Comparison of ENCODE assay signal across 25 cellular contexts in genomic region chr19:18749362-18750231, GRCh38. TPM values are rescaled to one million over a fixed set of nuclear protein-coding genes. Genes with fewer than 3 reads are reported as not detected.
"Had no signal": no experiment of that assay in that cellular context is flagged by ENCODE, and none has a peak within 500 bp of the region (broad histone marks: within the 10 kb centered on the region; RNA-seq: fewer than 3 reads in every experiment).

No MANE protein-coding gene starts in this region.

- H3K9me3 Mint-ChIP-seq: activated CD4-positive, alpha-beta T cell treated with anti-CD3 and anti-CD28 coated beads, Interleukin-2, amount 10 ng/mL, durations not matched to agents 7 days and 5 days; activated naive CD4-positive, alpha-beta T cell treated with anti-CD3 and anti-CD28 coated beads, Interleukin-2, amount 50 U/mL, for 24 hours; memory B cell; type B pancreatic cell had no signal

- H3K9me3 ChIP-seq: body of pancreas, heart right ventricle, mucosa of descending colon, ovary, psoas muscle, right atrium auricular region, spleen, testis had no signal

- H3K36me3 ChIP-seq: ovary had no signal

- H3K4me1 ChIP-seq: body of pancreas, psoas muscle, spleen had no signal

- H3K4me3 ChIP-seq: body of pancreas, cardiac muscle cell, heart right ventricle, mucosa of descending colon, ovary, psoas muscle, right atrium auricular region, spleen, testis had no signal

- H3K27ac Mint-ChIP-seq: activated CD4-positive, alpha-beta T cell treated with anti-CD3 and anti-CD28 coated beads, Interleukin-2, amount 10 ng/mL, durations not matched to agents 7 days and 5 days; activated CD8-positive, alpha-beta T cell treated with anti-CD3 and anti-CD28 coated beads, Interleukin-2, amount 10 ng/mL, durations not matched to agents 7 days and 5 days; activated naive CD4-positive, alpha-beta T cell treated with anti-CD3 and anti-CD28 coated beads, Interleukin-2, amount 50 U/mL, for 24 hours; memory B cell; type B pancreatic cell had no signal

- H3K4me1 Mint-ChIP-seq: activated CD4-positive, alpha-beta T cell treated with anti-CD3 and anti-CD28 coated beads, Interleukin-2, amount 10 ng/mL, durations not matched to agents 7 days and 5 days; activated naive CD4-positive, alpha-beta T cell treated with anti-CD3 and anti-CD28 coated beads, Interleukin-2, amount 50 U/mL, for 24 hours; memory B cell had no signal

- DNase-seq: activated CD4-positive, alpha-beta T cell treated with anti-CD3 and anti-CD28 coated beads, Interleukin-2, amount 10 ng/mL, durations not matched to agents 7 days and 5 days; activated CD4-positive, CD25-positive, alpha-beta regulatory T cell treated with anti-CD3 and anti-CD28 coated beads, Interleukin-2, amount 50 U/mL, for 72 hours; activated CD8-positive, alpha-beta T cell treated with anti-CD3 and anti-CD28 coated beads, Interleukin-2, amount 10 ng/mL, durations not matched to agents 7 days and 5 days; activated gamma-delta T cell treated with Interleukin-2 at 50 U/mL for 16 hours; body of pancreas; cortex of kidney; heart right ventricle; left colon; mucosa of descending colon; psoas muscle; spleen; stimulated activated CD4-positive, alpha-beta T cell treated with anti-CD3 and anti-CD28 coated beads, Interleukin-4, amount 100 ng/mL, for 1 hour; stimulated activated naive CD4-positive, alpha-beta T cell; testis had no signal

- H3K27me3 Mint-ChIP-seq: activated CD4-positive, alpha-beta T cell treated with anti-CD3 and anti-CD28 coated beads, Interleukin-2, amount 10 ng/mL, durations not matched to agents 7 days and 5 days; activated naive CD4-positive, alpha-beta T cell treated with anti-CD3 and anti-CD28 coated beads, Interleukin-2, amount 50 U/mL, for 24 hours; memory B cell; type B pancreatic cell had no signal

- H3K27ac ChIP-seq: body of pancreas, cardiac muscle cell, heart right ventricle, ovary, psoas muscle, right atrium auricular region, spleen, testis, VCaP had no signal

- H3K27me3 ChIP-seq: body of pancreas, cardiac muscle cell, heart right ventricle, ovary, right atrium auricular region, spleen, testis had no signal

- H3K4me3 Mint-ChIP-seq: activated CD4-positive, alpha-beta T cell treated with anti-CD3 and anti-CD28 coated beads, Interleukin-2, amount 10 ng/mL, durations not matched to agents 7 days and 5 days; activated CD8-positive, alpha-beta T cell treated with anti-CD3 and anti-CD28 coated beads, Interleukin-2, amount 10 ng/mL, durations not matched to agents 7 days and 5 days; activated naive CD4-positive, alpha-beta T cell treated with anti-CD3 and anti-CD28 coated beads, Interleukin-2, amount 50 U/mL, for 24 hours; memory B cell; type B pancreatic cell had no signal

- ATAC-seq: activated CD8-positive, alpha-beta T cell treated with anti-CD3 and anti-CD28 coated beads, Interleukin-2, amount 10 ng/mL, durations not matched to agents 7 days and 5 days; body of pancreas; heart right ventricle; left colon; mucosa of descending colon; psoas muscle had no signal

RNA-seq across cellular contexts. Expression of gene COMP, which starts 41.5 kb away (rescaled TPM):
- total RNA-seq: activated CD4-positive, alpha-beta T cell treated with anti-CD3 and anti-CD28 coated beads, Interleukin-2, amount 10 ng/mL, durations not matched to agents 7 days and 5 days; activated CD8-positive, alpha-beta T cell treated with anti-CD3 and anti-CD28 coated beads, Interleukin-2, amount 10 ng/mL, durations not matched to agents 7 days and 5 days; cerebellum; epithelial cell of proximal tubule; left colon; spleen; T-helper 2 cell treated with Interferon-gamma antibody and Interleukin-4, amounts not matched to agents 100 ng/mL and 5 ng/mL, for 36 hours had no signal
- polyA plus RNA-seq: keratinocyte had no signal
